8 cellular contexts compared by ENCODE assay signal in genomic region chr17:49031965-49032928, GRCh38. TPM values are rescaled to one million over a fixed set of nuclear protein-coding genes. Genes with fewer than 3 reads are reported as not detected.
A peak's percentile ranks its signal among the peaks of the same experiment; 100 is the strongest.
DNase-seq lines count a peak whose midpoint lies in the region; ATAC-seq, FAIRE-seq and TF ChIP-seq lines count a peak whose summit lies in the region.

No MANE protein-coding gene starts in this region.

- no peak for TF ChIP-seq POLR2A in breast epithelium (IDR thresholded peaks at IDR 0.05)

- POLR2A ChIA-PET in SK-N-SH (lab: Yijun Ruan, JAX), result no interaction called here

- H3K27me3 ChIP-seq in SK-N-SH (ENCODE audit: insufficient read depth) (peaks cover 34% of the 10 kb centered on the region; the same call in 1 of the 2 replicates), breast epithelium (no peaks in the 10 kb centered on the region), keratinocyte (ENCODE audit: control insufficient read depth, extremely low read depth, insufficient read depth, low read length) (no peaks in the 10 kb centered on the region)

- H3K9me3 ChIP-seq in SK-N-SH (no peaks in the 10 kb centered on the region), breast epithelium (no peaks in the 10 kb centered on the region), keratinocyte (ENCODE audit: control insufficient read depth, low read depth, low read length) (no peaks in the 10 kb centered on the region)

- peak; percentile 64 for FAIRE-seq in keratinocyte (lab: Jason Lieb, UNC)

- TF ChIP-seq CTCF in SK-N-SH (IDR thresholded peaks at IDR 0.05) (peak; percentile 95), breast epithelium (IDR thresholded peaks at IDR 0.05) (peak in 2 of 3 donors; percentile 53 to 61), keratinocyte (optimal IDR thresholded peaks at IDR 0.05 in 1 of 3, IDR thresholded peaks at IDR 0.05 in 1 of 3, conservative IDR thresholded peaks at IDR 0.05 in 1 of 3; ENCODE audit: extremely low read depth in 1 of 3, insufficient read depth in 2 of 3, low read length in 3 of 3) (peak; percentile 61 to 83 (median 71))

- no peak for ATAC-seq in HG03469 (IDR thresholded peaks at IDR 0.05; ENCODE audit: unreplicated experiment)

- H3K9me2 ChIP-seq in SK-N-SH, result no peaks in the 10 kb centered on the region

- intact Hi-C loops in breast epithelium (cut with DNase I; ENCODE audit: low total_unique reads), result no loop called here

- H3F3A ChIP-seq in SK-N-SH (replicated peaks; ENCODE audit: insufficient read depth), result peaks cover 3% of the 10 kb centered on the region

- peak overlapping the region; percentile 73 for H2AFZ ChIP-seq in SK-N-SH (ENCODE audit: low read depth)
- H2AFZ ChIP-seq in keratinocyte (ENCODE audit: control insufficient read depth, low read length), result no peak overlapping the region

- H3K4me3 ChIP-seq in SK-N-SH (ENCODE audit: low read depth in 2 of 2, low read length in 1 of 2), result peak overlapping the region in 1 of 2 experiments; percentile 28; a peak in 1 of 4 replicates
- no peak overlapping the region for H3K4me3 ChIP-seq in breast epithelium
- H3K4me3 ChIP-seq in keratinocyte (ENCODE audit: control insufficient read depth in 2 of 3, extremely low read depth in 1 of 3, insufficient read depth in 2 of 3, low read depth in 1 of 3, low read length in 3 of 3), result no peak overlapping the region

- H3K36me3 ChIP-seq in SK-N-SH (replicated peaks in 1 of 2; ENCODE audit: control insufficient read depth in 1 of 2, insufficient read depth in 2 of 2, low read length in 1 of 2) (no peaks in the 10 kb centered on the region), breast epithelium (no peaks in the 10 kb centered on the region), keratinocyte (ENCODE audit: control insufficient read depth in 2 of 2, extremely low read depth in 1 of 2, insufficient read depth in 2 of 2, low read length in 2 of 2) (no peaks in the 10 kb centered on the region)

- CTCF ChIA-PET in SK-N-SH (lab: Yijun Ruan, JAX), result interaction anchor here (0.6 to 5.8 kb wide), 103 partner anchors 9 to 728 kb away, joined by 3 to 88 read pairs (median 4); partner anchors contain the start of genes ATP5MC1, IGF2BP1, PRAC1 and PRAC2

- no peaks in the 10 kb centered on the region for H3K9me1 ChIP-seq in keratinocyte (ENCODE audit: control insufficient read depth, extremely low read depth, insufficient read depth, low read length)

- peak; percentile 98 for TF ChIP-seq RAD21 in SK-N-SH (IDR thresholded peaks at IDR 0.05; ENCODE audit: low read length)

- no peaks in the 10 kb centered on the region for H4K20me1 ChIP-seq in SK-N-SH (ENCODE audit: insufficient read depth)
- H4K20me1 ChIP-seq in keratinocyte (ENCODE audit: control insufficient read depth, extremely low read depth, insufficient read depth, low read length), result no peaks in the 10 kb centered on the region

- DNase-seq in stimulated activated CD4-positive, alpha-beta T cell treated with anti-CD3 and anti-CD28 coated beads, Interleukin-12 subunit alpha, Interleukin-12 subunit beta, amount 100 ng/mL, for 24 hours (ENCODE audit: low read depth in 2 of 2), result peak; percentile 4 to 15
- DNase-seq in stimulated activated CD4-positive, alpha-beta T cell treated with anti-CD3 and anti-CD28 coated beads, Interleukin-4, amount 100 ng/mL, for 1 hour, result no peak
- DNase-seq in NCI-H1417 (lab: John Stamatoyannopoulos, UW), result peak; percentile 67 to 87 (median 70)
- peak; percentile 88 for DNase-seq in SK-N-SH
- no peak for DNase-seq in breast epithelium (ENCODE audit: low spot score in 2 of 2)
- peak; percentile 33 for DNase-seq in keratinocyte (ENCODE audit: low read depth, low spot score)
- peak; percentile 25 to 27 for DNase-seq in stimulated activated CD4-positive, alpha-beta T cell treated with anti-CD3 and anti-CD28 coated beads, Interleukin-4, amount 100 ng/mL, for 48 hours (ENCODE audit: low read depth in 2 of 2)

- H3K9ac ChIP-seq in SK-N-SH (no peak overlapping the region), keratinocyte (ENCODE audit: control insufficient read depth, extremely low read depth, insufficient read depth, low read length) (no peak overlapping the region)

- dilution Hi-C loops in keratinocyte (cut with MboI; ENCODE audit: extremely low pct_ligation_motif_present, low sequenced_read_pairs), result no loop called here

- TF ChIP-seq EP300 in SK-N-SH (IDR thresholded peaks at IDR 0.05; ENCODE audit: borderline replicate concordance in 1 of 2, low read depth in 1 of 2, low read length in 1 of 2), result no peak

- 20% methylated on average over 11 of the region's 11 CpGs for WGBS in SK-N-SH (ENCODE audit: low lambda C conversion rate)

- H3K79me2 ChIP-seq in SK-N-SH (ENCODE audit: insufficient read depth) (no peaks in the 10 kb centered on the region), keratinocyte (ENCODE audit: control insufficient read depth, insufficient read depth, low read length) (no peaks in the 10 kb centered on the region)

- H3K4me1 ChIP-seq in SK-N-SH (ENCODE audit: control insufficient read depth in 1 of 2, insufficient read depth in 2 of 2, low read depth in 1 of 2, low read length in 1 of 2) (peaks cover 0 to 6% of the 10 kb centered on the region in 2 experiments; a peak in 1 of 4 replicates), breast epithelium (no peaks in the 10 kb centered on the region), keratinocyte (ENCODE audit: control insufficient read depth, extremely low read depth, insufficient read depth, low read length) (no peaks in the 10 kb centered on the region)

- H3K27ac ChIP-seq in SK-N-SH (ENCODE audit: low read depth in 2 of 2, low read length in 1 of 2) (no peak overlapping the region), breast epithelium (no peak overlapping the region), keratinocyte (ENCODE audit: control insufficient read depth, insufficient read depth, low read length) (no peak overlapping the region)

- H3K4me2 ChIP-seq in SK-N-SH (peak overlapping the region; percentile 65), keratinocyte (ENCODE audit: control insufficient read depth, extremely low read depth, insufficient read depth, low read depth, low read length) (no peak overlapping the region)

TF ChIP-seq in SK-N-SH, 30 proteins besides CTCF, POLR2A, EP300 and RAD21 (continues in another document):
- TF ChIP-seq REST (IDR thresholded peaks at IDR 0.05; ENCODE audit: low read depth, low read length) (0 out of 2 replicates have a peak, but pooled peaks have one; percentile 5), FOXJ3 (CRISPR knock-in tag; IDR thresholded peaks at IDR 0.05) (no peak), POLR2AphosphoS5 (IDR thresholded peaks at IDR 0.05; ENCODE audit: low read depth, low read length) (no peak), ELF1 (IDR thresholded peaks at IDR 0.05) (no peak), JUND (IDR thresholded peaks at IDR 0.05) (no peak), YY1 (IDR thresholded peaks at IDR 0.05; ENCODE audit: low read depth) (0 out of 2 replicates have a peak, but pooled peaks have one; percentile 40), CHD2 (IDR thresholded peaks at IDR 0.05; ENCODE audit: low read length, partially characterized antibody) (no peak)
- TF ChIP-seq, protein P1, sequence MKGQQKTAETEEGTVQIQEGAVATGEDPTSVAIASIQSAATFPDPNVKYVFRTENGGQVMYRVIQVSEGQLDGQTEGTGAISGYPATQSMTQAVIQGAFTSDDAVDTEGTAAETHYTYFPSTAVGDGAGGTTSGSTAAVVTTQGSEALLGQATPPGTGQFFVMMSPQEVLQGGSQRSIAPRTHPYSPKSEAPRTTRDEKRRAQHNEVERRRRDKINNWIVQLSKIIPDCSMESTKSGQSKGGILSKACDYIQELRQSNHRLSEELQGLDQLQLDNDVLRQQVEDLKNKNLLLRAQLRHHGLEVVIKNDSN (IDR thresholded peaks at IDR 0.05; ENCODE audit: borderline replicate concordance, low read depth), result no peak

RNA-seq across cellular contexts. Expression of gene IGF2BP1, which starts 35.1 kb away (rescaled TPM):
- 0.02 and 0.05 TPM in 2 replicates for polyA plus RNA-seq in SK-N-SH (2012; rRNA removed)
- polyA plus RNA-seq in SK-N-SH (2012; cell fraction: cytosol; rRNA removed), result 0.07 and 0.10 TPM in 2 replicates
- polyA plus RNA-seq in SK-N-SH (2012; cell fraction: nucleus; rRNA removed), result 0.01 and 0.21 TPM in 2 replicates
- total RNA-seq in breast epithelium, result not detected
- polyA plus RNA-seq in keratinocyte, result under 0.01 TPM in 1 of 3 replicates, not detected in the others
- polyA plus RNA-seq in keratinocyte (2011; ENCODE audit: low read depth), result not detected
- not detected in 2 replicates for polyA plus RNA-seq in keratinocyte (2011; cell fraction: cytosol; rRNA removed)
- 0.04 TPM in 1 of 2 replicates, not detected in the other for polyA plus RNA-seq in keratinocyte (2011; cell fraction: nucleus; rRNA removed)
- not detected in 2 replicates for polyA plus RNA-seq in keratinocyte (2012; ENCODE audit: low replicate concordance)
- polyA minus RNA-seq in keratinocyte, result 0.03 TPM in 1 of 3 replicates, not detected in the others
- not detected for polyA minus RNA-seq in keratinocyte (2011; cell fraction: cytosol; rRNA and poly(A)+ RNA removed)
- 0.08 TPM in 1 of 2 replicates, not detected in the other for polyA minus RNA-seq in keratinocyte (2011; cell fraction: nucleus; rRNA and poly(A)+ RNA removed)

Comparison
In these comparisons a context has a peak if more than half of its experiments do, and no peak if none do; other contexts are left out.
1. DNase-seq: peak in stimulated activated CD4-positive, alpha-beta T cell treated with anti-CD3 and anti-CD28 coated beads, Interleukin-12 subunit alpha, Interleukin-12 subunit beta, amount 100 ng/mL, for 24 hours (2 of 2), NCI-H1417 (3 of 3), SK-N-SH (single experiment), keratinocyte (single experiment) and stimulated activated CD4-positive, alpha-beta T cell treated with anti-CD3 and anti-CD28 coated beads, Interleukin-4, amount 100 ng/mL, for 48 hours (2 of 2); none in stimulated activated CD4-positive, alpha-beta T cell treated with anti-CD3 and anti-CD28 coated beads, Interleukin-4, amount 100 ng/mL, for 1 hour (single experiment) and breast epithelium (0 of 2).
2. Peak in every context shown above with its lines, with median percentiles within 50 percentile points of each other: CTCF ChIP-seq.